Comparison of ENCODE assay signal across 8 cellular contexts in genomic region chr6:152338335-152339125, GRCh38.
A peak's percentile ranks its signal among the peaks of the same experiment; 100 is the strongest.
DNase-seq lines count a peak whose midpoint lies in the region; ATAC-seq, FAIRE-seq and TF ChIP-seq lines count a peak whose summit lies in the region.

No MANE protein-coding gene starts in this region.

- no peak overlapping the region for H3K4me3 Mint-ChIP-seq in activated T-helper 1 cell treated with anti-CD3 and anti-CD28 coated beads, Interleukin-12 subunit alpha, Interleukin-12 subunit beta, Interleukin-2, Interleukin-4 antibody, amounts not matched to agents 30 ng/mL and 10 ng/mL and 1 ng/mL, durations not matched to agents 14 hours and 24 hours and 36 hours

- H3K27ac ChIP-seq in OCI-LY3 (ENCODE audit: low read length) (no peak overlapping the region), vagina (no peak overlapping the region)

- 0 out of 2 replicates have a peak, but pooled peaks cover 9% of the 10 kb centered on the region for H3K27me3 ChIP-seq in OCI-LY3 (ENCODE audit: low read depth, low read length)
- no peaks in the 10 kb centered on the region for H3K27me3 ChIP-seq in vagina

- H3K9me3 Mint-ChIP-seq in activated T-helper 1 cell treated with anti-CD3 and anti-CD28 coated beads, Interleukin-12 subunit alpha, Interleukin-12 subunit beta, Interleukin-2, Interleukin-4 antibody, amounts not matched to agents 30 ng/mL and 10 ng/mL and 1 ng/mL, durations not matched to agents 14 hours and 24 hours and 36 hours = no peaks in the 10 kb centered on the region

- H3K4me3 ChIP-seq in OCI-LY3 (ENCODE audit: low read length) (no peak overlapping the region), vagina (no peak overlapping the region)

- no peaks in the 10 kb centered on the region for H3K36me3 Mint-ChIP-seq in activated T-helper 1 cell treated with anti-CD3 and anti-CD28 coated beads, Interleukin-12 subunit alpha, Interleukin-12 subunit beta, Interleukin-2, Interleukin-4 antibody, amounts not matched to agents 30 ng/mL and 10 ng/mL and 1 ng/mL, durations not matched to agents 14 hours and 24 hours and 36 hours (ENCODE audit: low read depth)

- H3K27me3 Mint-ChIP-seq in activated T-helper 1 cell treated with anti-CD3 and anti-CD28 coated beads, Interleukin-12 subunit alpha, Interleukin-12 subunit beta, Interleukin-2, Interleukin-4 antibody, amounts not matched to agents 30 ng/mL and 10 ng/mL and 1 ng/mL, durations not matched to agents 14 hours and 24 hours and 36 hours (ENCODE audit: insufficient read depth) = peaks cover 18% of the 10 kb centered on the region

- intact Hi-C loops in activated T-helper 1 cell treated with anti-CD3 and anti-CD28 coated beads, Interleukin-12 subunit alpha, Interleukin-12 subunit beta, Interleukin-2, Interleukin-4 antibody, amounts not matched to agents 30 ng/mL and 10 ng/mL and 1 ng/mL, durations not matched to agents 14 hours and 24 hours and 36 hours (cut with micrococcal nuclease) = loop anchor here (1.0 kb wide), 4 partner anchors 36 to 663 kb away; no protein-coding TSS in a partner anchor
- intact Hi-C loops in posterior vena cava (cut with DNase I) (no loop called here), vagina (cut with DNase I) (no loop called here)

- TF ChIP-seq CTCF in OCI-LY3 (IDR thresholded peaks at IDR 0.05; ENCODE audit: low read depth, low read length) (peak; percentile 62), vagina (IDR thresholded peaks at IDR 0.05) (peak; percentile 63 to 76 (median 66))

- no peak overlapping the region for H3K27ac Mint-ChIP-seq in activated T-helper 1 cell treated with anti-CD3 and anti-CD28 coated beads, Interleukin-12 subunit alpha, Interleukin-12 subunit beta, Interleukin-2, Interleukin-4 antibody, amounts not matched to agents 30 ng/mL and 10 ng/mL and 1 ng/mL, durations not matched to agents 14 hours and 24 hours and 36 hours

- in situ Hi-C loops in ACHN (cut with HindIII; ENCODE audit: low pct_ligation_motif_present, low pct_unique_long_range_greater_than_20kb, low sequenced_read_pairs) = no loop called here

- peak; percentile 94 for ATAC-seq in GM18511 (IDR thresholded peaks at IDR 0.05; ENCODE audit: unreplicated experiment)
- peak; percentile 74 for ATAC-seq in HG02970 (IDR thresholded peaks at IDR 0.05; ENCODE audit: low FRiP score, unreplicated experiment)

- no peak overlapping the region for H3K9ac ChIP-seq in OCI-LY3 (ENCODE audit: low read length)

- peaks cover 6% of the 10 kb centered on the region for H3K4me1 Mint-ChIP-seq in activated T-helper 1 cell treated with anti-CD3 and anti-CD28 coated beads, Interleukin-12 subunit alpha, Interleukin-12 subunit beta, Interleukin-2, Interleukin-4 antibody, amounts not matched to agents 30 ng/mL and 10 ng/mL and 1 ng/mL, durations not matched to agents 14 hours and 24 hours and 36 hours (ENCODE audit: low read depth)

- H3K36me3 ChIP-seq in OCI-LY3 (replicated peaks; ENCODE audit: low read depth, low read length) (no peaks in the 10 kb centered on the region), vagina (peaks cover 0 to 18% of the 10 kb centered on the region in 2 donors)

- H3K79me2 ChIP-seq in OCI-LY3 (ENCODE audit: low read length) = no peaks in the 10 kb centered on the region

- H2AFZ ChIP-seq in OCI-LY3 (ENCODE audit: low read depth, low read length) = no peak overlapping the region

- FAIRE-seq in frontal cortex (lab: Jason Lieb, UNC) = no peak

- no peaks in the 10 kb centered on the region for H4K20me1 ChIP-seq in OCI-LY3 (ENCODE audit: insufficient read depth, low read length)

- H3K4me1 ChIP-seq in OCI-LY3 (ENCODE audit: low read length) (no peaks in the 10 kb centered on the region), vagina (no peaks in the 10 kb centered on the region)

- H3K4me2 ChIP-seq in OCI-LY3 (ENCODE audit: low read length) = no peak overlapping the region

- TF ChIP-seq POLR2A in vagina (IDR thresholded peaks at IDR 0.05) = no peak

- DNase-seq in ACHN (peak; percentile 33), frontal cortex (ENCODE audit: low spot score in 2 of 2) (peak; percentile 17 to 18), posterior vena cava (ENCODE audit: low spot score) (peak; percentile 85), vagina (ENCODE audit: extremely low spot score in 2 of 2) (no peak)
- peak; percentile 13 for DNase-seq in activated T-helper 1 cell treated with anti-CD3 and anti-CD28 coated beads, Interleukin-12 subunit alpha, Interleukin-12 subunit beta, Interleukin-2, Interleukin-4 antibody, amounts not matched to agents 30 ng/mL and 10 ng/mL and 1 ng/mL, durations not matched to agents 14 hours and 24 hours and 36 hours (ENCODE audit: low spot score)

- H3K9me3 ChIP-seq in OCI-LY3 (ENCODE audit: insufficient read depth, low read length) (no peaks in the 10 kb centered on the region), vagina (no peaks in the 10 kb centered on the region)

Comparison
In these comparisons a context has a peak if more than half of its experiments do, and no peak if none do; other contexts are left out.
1. DNase-seq: peak in ACHN (single experiment), activated T-helper 1 cell treated with anti-CD3 and anti-CD28 coated beads, Interleukin-12 subunit alpha, Interleukin-12 subunit beta, Interleukin-2, Interleukin-4 antibody, amounts not matched to agents 30 ng/mL and 10 ng/mL and 1 ng/mL, durations not matched to agents 14 hours and 24 hours and 36 hours (single experiment), frontal cortex (2 of 2) and posterior vena cava (single experiment); none in vagina (0 of 2).